9 cellular contexts compared by ENCODE assay signal in genomic region chr12:108193922-108194321, GRCh38.
DNase-seq lines count a peak whose midpoint lies in the region; ATAC-seq and TF ChIP-seq lines count a peak whose summit lies in the region.
"Had no signal": no experiment of that assay in that cellular context is flagged by ENCODE, and none has a peak within 500 bp of the region (broad histone marks: within the 10 kb centered on the region; RNA-seq: fewer than 3 reads in every experiment).

No MANE protein-coding gene starts in this region.

- H3K36me3 ChIP-seq in left ventricle myocardium inferior (no peaks in the 10 kb centered on the region), upper lobe of right lung (no peaks in the 10 kb centered on the region)

- H3K27me3 Mint-ChIP-seq in activated CD4-positive, alpha-beta memory T cell treated with anti-CD3 and anti-CD28 coated beads for 36 hours = peaks cover 4% of the 10 kb centered on the region

- POLR2A ChIA-PET in activated CD4-positive, alpha-beta memory T cell treated with anti-CD3 and anti-CD28 coated beads for 36 hours (lab: Charles Lee) = no interaction called here

- intact Hi-C loops in left ventricle myocardium inferior (cut with micrococcal nuclease) = no loop called here
- intact Hi-C loops in left cardiac atrium (cut with DNase I) = loop anchor here (5.0 to 10.0 kb wide), 4 partner anchors 62 to 277 kb away; no protein-coding TSS in a partner anchor
- intact Hi-C loops in activated CD4-positive, alpha-beta memory T cell treated with anti-CD3 and anti-CD28 coated beads for 36 hours (cut with micrococcal nuclease) = loop anchor here (5.0 to 10.0 kb wide), 2 partner anchors 199 to 517 kb away; no protein-coding TSS in a partner anchor
- intact Hi-C loops in upper lobe of right lung (cut with DNase I) = no loop called here

- DNase-seq in left ventricle myocardium inferior = no peak
- no peak for DNase-seq in left cardiac atrium
- DNase-seq in LNCaP clone FGC (ENCODE audit: low read depth) = no peak
- peak; percentile 21 for DNase-seq in activated CD4-positive, alpha-beta memory T cell treated with anti-CD3 and anti-CD28 coated beads for 36 hours
- peak; percentile 79 for DNase-seq in iPS-NIHi11 (ENCODE audit: low spot score)
- no peak for DNase-seq in upper lobe of right lung

- ATAC-seq in left cardiac atrium = no peak
- ATAC-seq in upper lobe of right lung = peak; percentile 56
- ATAC-seq in HG03432 (IDR thresholded peaks at IDR 0.05; ENCODE audit: unreplicated experiment) = no peak
- ATAC-seq in GM21515 (IDR thresholded peaks at IDR 0.05; ENCODE audit: unreplicated experiment) = no peak

- no peaks in the 10 kb centered on the region for H3K4me1 Mint-ChIP-seq in activated CD4-positive, alpha-beta memory T cell treated with anti-CD3 and anti-CD28 coated beads for 36 hours (ENCODE audit: low read depth)
- H3K4me1 Mint-ChIP-seq: central memory CD8-positive, alpha-beta T cell had no signal

- TF ChIP-seq CTCF in left ventricle myocardium inferior (IDR thresholded peaks at IDR 0.05; ENCODE audit: borderline replicate concordance) (peak; percentile 77), LNCaP clone FGC (IDR thresholded peaks at IDR 0.05; ENCODE audit: control insufficient read depth, extremely low read depth, insufficient read depth) (peak; percentile 71), upper lobe of right lung (IDR thresholded peaks at IDR 0.05) (peak; percentile 68)

- no peaks in the 10 kb centered on the region for H3K27me3 ChIP-seq in left ventricle myocardium inferior (ENCODE audit: low read depth)
- peaks cover 4% of the 10 kb centered on the region for H3K27me3 ChIP-seq in upper lobe of right lung

- H3K9me3 Mint-ChIP-seq in activated CD4-positive, alpha-beta memory T cell treated with anti-CD3 and anti-CD28 coated beads for 36 hours = no peaks in the 10 kb centered on the region
- H3K9me3 Mint-ChIP-seq: central memory CD8-positive, alpha-beta T cell had no signal

- no peak overlapping the region for H3K27ac Mint-ChIP-seq in activated CD4-positive, alpha-beta memory T cell treated with anti-CD3 and anti-CD28 coated beads for 36 hours

- H3K36me3 Mint-ChIP-seq in activated CD4-positive, alpha-beta memory T cell treated with anti-CD3 and anti-CD28 coated beads for 36 hours = no peaks in the 10 kb centered on the region

- H3K4me1 ChIP-seq in left ventricle myocardium inferior = peaks cover 11% of the 10 kb centered on the region
- H3K4me1 ChIP-seq in upper lobe of right lung = no peaks in the 10 kb centered on the region

- H3K4me3 ChIP-seq in left ventricle myocardium inferior = no peak overlapping the region
- H3K4me3 ChIP-seq in LNCaP clone FGC (ENCODE audit: low read depth, low read length) = no peak overlapping the region
- no peak overlapping the region for H3K4me3 ChIP-seq in upper lobe of right lung

- H3K27ac ChIP-seq in left ventricle myocardium inferior (replicated peaks) (no peak overlapping the region), upper lobe of right lung (no peak overlapping the region)

- H3K9me3 ChIP-seq in left ventricle myocardium inferior (replicated peaks) (peaks cover 4% of the 10 kb centered on the region), upper lobe of right lung (no peaks in the 10 kb centered on the region)

- CTCF ChIA-PET in activated CD4-positive, alpha-beta memory T cell treated with anti-CD3 and anti-CD28 coated beads for 36 hours (lab: Charles Lee) = interaction anchor here (0.9 to 3.5 kb wide), 7 partner anchors 9 to 318 kb away, joined by 3 to 35 read pairs (median 5); no protein-coding TSS in a partner anchor

- H3K4me3 Mint-ChIP-seq in activated CD4-positive, alpha-beta memory T cell treated with anti-CD3 and anti-CD28 coated beads for 36 hours = no peak overlapping the region
- H3K4me3 Mint-ChIP-seq: central memory CD8-positive, alpha-beta T cell had no signal

Comparison
In these comparisons a context has a peak if more than half of its experiments do, and no peak if none do; other contexts are left out.
1. intact Hi-C loops: an anchor here in left cardiac atrium (5.0 to 10.0 kb wide) and activated CD4-positive, alpha-beta memory T cell treated with anti-CD3 and anti-CD28 coated beads for 36 hours (5.0 to 10.0 kb wide); none called in left ventricle myocardium inferior and upper lobe of right lung.
2. DNase-seq: peak in activated CD4-positive, alpha-beta memory T cell treated with anti-CD3 and anti-CD28 coated beads for 36 hours (single experiment) and iPS-NIHi11 (single experiment); none in left ventricle myocardium inferior (single experiment), left cardiac atrium (single experiment), LNCaP clone FGC (single experiment) and upper lobe of right lung (single experiment).
3. Peak in every context shown above with its lines, with median percentiles within 50 percentile points of each other: CTCF ChIP-seq.